Comparison of ENCODE assay signal across 8 cellular contexts in genomic region chr7:2863461-2864066, GRCh38. TPM values are rescaled to one million over a fixed set of nuclear protein-coding genes. Genes with fewer than 3 reads are reported as not detected.
DNase-seq lines count a peak whose midpoint lies in the region; ATAC-seq, FAIRE-seq and TF ChIP-seq lines count a peak whose summit lies in the region.

No MANE protein-coding gene starts in this region.

- ATAC-seq in GM18870 (IDR thresholded peaks at IDR 0.05; ENCODE audit: unreplicated experiment) (peak; percentile 95), HG03095 (IDR thresholded peaks at IDR 0.05; ENCODE audit: unreplicated experiment) (peak; percentile 95), gastroesophageal sphincter (peak; percentile 96)

- H3K36me3 Mint-ChIP-seq in activated T-helper 2 cell treated with anti-CD3 and anti-CD28 coated beads, Interferon-gamma antibody, Interleukin-2, Interleukin-4, amounts not matched to agents 10 μg/mL and 5 μg/mL and 100 μg/mL, durations not matched to agents 14 hours and 24 hours and 36 hours (ENCODE audit: low read depth): no peaks in the 10 kb centered on the region
- H3K36me3 Mint-ChIP-seq in progenitor cell of endocrine pancreas (ENCODE audit: insufficient read depth): no peaks in the 10 kb centered on the region

- H3K9me3 ChIP-seq in gastroesophageal sphincter: no peaks in the 10 kb centered on the region

- H3K4me1 ChIP-seq in gastroesophageal sphincter: peaks cover 0 to 31% (median 15%) of the 10 kb centered on the region in 3 donors

- TF ChIP-seq CTCF in gastroesophageal sphincter (IDR thresholded peaks at IDR 0.05): no peak
- no peak for TF ChIP-seq CTCF in progenitor cell of endocrine pancreas (IDR thresholded peaks at IDR 0.05; ENCODE audit: unreplicated experiment)

- DNase-seq in AG08395 (ENCODE audit: low spot score): peak; percentile 95
- DNase-seq in RKO (ENCODE audit: low spot score): peak; percentile 97
- DNase-seq in activated T-helper 2 cell treated with anti-CD3 and anti-CD28 coated beads, Interferon-gamma antibody, Interleukin-2, Interleukin-4, amounts not matched to agents 10 μg/mL and 5 μg/mL and 100 μg/mL, durations not matched to agents 14 hours and 24 hours and 36 hours (ENCODE audit: low spot score): peak; percentile 71
- DNase-seq in progenitor cell of endocrine pancreas (ENCODE audit: low spot score, unreplicated experiment): no peak
- DNase-seq in urothelium cell line (ENCODE audit: low spot score): peak; percentile 99

- TF ChIP-seq EP300 in gastroesophageal sphincter (IDR thresholded peaks at IDR 0.05): no peak

- no peaks in the 10 kb centered on the region for H3K27me3 ChIP-seq in gastroesophageal sphincter

- peak; percentile 38 to 56 for TF ChIP-seq POLR2A in gastroesophageal sphincter (IDR thresholded peaks at IDR 0.05)

- peaks cover 23% of the 10 kb centered on the region for H3K4me1 Mint-ChIP-seq in activated T-helper 2 cell treated with anti-CD3 and anti-CD28 coated beads, Interferon-gamma antibody, Interleukin-2, Interleukin-4, amounts not matched to agents 10 μg/mL and 5 μg/mL and 100 μg/mL, durations not matched to agents 14 hours and 24 hours and 36 hours (ENCODE audit: low read depth)
- H3K4me1 Mint-ChIP-seq in progenitor cell of endocrine pancreas (ENCODE audit: low read depth): peaks cover 17% of the 10 kb centered on the region

- intact Hi-C loops in activated T-helper 2 cell treated with anti-CD3 and anti-CD28 coated beads, Interferon-gamma antibody, Interleukin-2, Interleukin-4, amounts not matched to agents 10 μg/mL and 5 μg/mL and 100 μg/mL, durations not matched to agents 14 hours and 24 hours and 36 hours (cut with micrococcal nuclease): loop anchor here (1.0 to 10.0 kb wide), 7 partner anchors 12 to 441 kb away; partner anchors contain the start of gene SDK1

- H3K36me3 ChIP-seq in gastroesophageal sphincter: no peaks in the 10 kb centered on the region

- no peaks in the 10 kb centered on the region for H3K9me3 Mint-ChIP-seq in activated T-helper 2 cell treated with anti-CD3 and anti-CD28 coated beads, Interferon-gamma antibody, Interleukin-2, Interleukin-4, amounts not matched to agents 10 μg/mL and 5 μg/mL and 100 μg/mL, durations not matched to agents 14 hours and 24 hours and 36 hours
- no peaks in the 10 kb centered on the region for H3K9me3 Mint-ChIP-seq in progenitor cell of endocrine pancreas (ENCODE audit: low read depth)

- peak overlapping the region in 1 of 2 donors; percentile 26 for H3K4me3 ChIP-seq in gastroesophageal sphincter

- peak overlapping the region; percentile 44 to 84 (median 81) for H3K27ac ChIP-seq in gastroesophageal sphincter

- 12 to 43% methylated on average over 3 to 6 of the region's 18 CpGs for WGBS in gastroesophageal sphincter (ENCODE audit: low coverage in 1 of 2), 2 donors

- H3K4me3 Mint-ChIP-seq in activated T-helper 2 cell treated with anti-CD3 and anti-CD28 coated beads, Interferon-gamma antibody, Interleukin-2, Interleukin-4, amounts not matched to agents 10 μg/mL and 5 μg/mL and 100 μg/mL, durations not matched to agents 14 hours and 24 hours and 36 hours (ENCODE audit: low read depth): peak overlapping the region; percentile 68
- H3K4me3 Mint-ChIP-seq in progenitor cell of endocrine pancreas (ENCODE audit: low read depth): no peak overlapping the region

- H3K27me3 Mint-ChIP-seq in activated T-helper 2 cell treated with anti-CD3 and anti-CD28 coated beads, Interferon-gamma antibody, Interleukin-2, Interleukin-4, amounts not matched to agents 10 μg/mL and 5 μg/mL and 100 μg/mL, durations not matched to agents 14 hours and 24 hours and 36 hours (ENCODE audit: low read depth): no peaks in the 10 kb centered on the region
- no peaks in the 10 kb centered on the region for H3K27me3 Mint-ChIP-seq in progenitor cell of endocrine pancreas

- FAIRE-seq in urothelium cell line (lab: Jason Lieb, UNC): peak; percentile 100

- peak overlapping the region; percentile 94 for H3K27ac Mint-ChIP-seq in activated T-helper 2 cell treated with anti-CD3 and anti-CD28 coated beads, Interferon-gamma antibody, Interleukin-2, Interleukin-4, amounts not matched to agents 10 μg/mL and 5 μg/mL and 100 μg/mL, durations not matched to agents 14 hours and 24 hours and 36 hours
- peak overlapping the region; percentile 67 for H3K27ac Mint-ChIP-seq in progenitor cell of endocrine pancreas

RNA-seq across cellular contexts. Expression of gene GNA12, which starts 19.5 kb away (rescaled TPM):
- total RNA-seq in activated T-helper 2 cell treated with anti-CD3 and anti-CD28 coated beads, Interferon-gamma antibody, Interleukin-2, Interleukin-4, amounts not matched to agents 10 μg/mL and 5 μg/mL and 100 μg/mL, durations not matched to agents 14 hours and 24 hours and 36 hours: 40.9 and 41.4 TPM in 2 replicates
- total RNA-seq in gastroesophageal sphincter (10 to 100 TPM; 22.5 to 63.2 (median 35.1) TPM), progenitor cell of endocrine pancreas (65.4 and 68.6 TPM in 2 replicates)
